8 cellular contexts compared by ENCODE assay signal in genomic region chr11:66126808-66127555, GRCh38. TPM values are rescaled to one million over a fixed set of nuclear protein-coding genes. Genes with fewer than 3 reads are reported as not detected.
A peak's percentile ranks its signal among the peaks of the same experiment; 100 is the strongest.
DNase-seq lines count a peak whose midpoint lies in the region; ATAC-seq and TF ChIP-seq lines count a peak whose summit lies in the region.

No MANE protein-coding gene starts in this region.

- no peaks in the 10 kb centered on the region for H3K9me3 Mint-ChIP-seq in activated T-helper 1 cell treated with anti-CD3 and anti-CD28 coated beads, Interleukin-12 subunit alpha, Interleukin-12 subunit beta, Interleukin-2, Interleukin-4 antibody, amounts not matched to agents 30 ng/mL and 10 ng/mL and 1 ng/mL, durations not matched to agents 14 hours and 24 hours and 36 hours
- no peaks in the 10 kb centered on the region for H3K9me3 Mint-ChIP-seq in osteocyte (ENCODE audit: unreplicated experiment)

- H3K4me1 Mint-ChIP-seq in activated T-helper 1 cell treated with anti-CD3 and anti-CD28 coated beads, Interleukin-12 subunit alpha, Interleukin-12 subunit beta, Interleukin-2, Interleukin-4 antibody, amounts not matched to agents 30 ng/mL and 10 ng/mL and 1 ng/mL, durations not matched to agents 14 hours and 24 hours and 36 hours (ENCODE audit: low read depth) = peaks cover 59% of the 10 kb centered on the region
- H3K4me1 Mint-ChIP-seq in osteocyte (ENCODE audit: unreplicated experiment) = peaks cover 17% of the 10 kb centered on the region

- ATAC-seq in GM19452 (IDR thresholded peaks at IDR 0.05; ENCODE audit: unreplicated experiment) = peak; percentile 44

- peak overlapping the region; percentile 25 to 57 for H3K27ac ChIP-seq in tibial artery

- DNase-seq in AG08395 (ENCODE audit: low spot score) (peak; percentile 70), NT2/D1 (ENCODE audit: low read depth, low spot score) (peak; percentile 28), foreskin fibroblast (peak; percentile 72 to 86), osteocyte (ENCODE audit: extremely low spot score, unreplicated experiment) (no peak), tibial artery (peak; percentile 60 to 69), NCI-H1048 (lab: John Stamatoyannopoulos, UW) (no peak)
- peak; percentile 38 for DNase-seq in activated T-helper 1 cell treated with anti-CD3 and anti-CD28 coated beads, Interleukin-12 subunit alpha, Interleukin-12 subunit beta, Interleukin-2, Interleukin-4 antibody, amounts not matched to agents 30 ng/mL and 10 ng/mL and 1 ng/mL, durations not matched to agents 14 hours and 24 hours and 36 hours (ENCODE audit: low spot score)

- peak overlapping the region; percentile 11 for H3K9ac ChIP-seq in NT2/D1 (ENCODE audit: insufficient read length, low read depth)

- TF ChIP-seq CTCF in foreskin fibroblast (IDR thresholded peaks at IDR 0.05; ENCODE audit: low read depth, low read length) = no peak
- no peak for TF ChIP-seq CTCF in osteocyte (IDR thresholded peaks at IDR 0.05)
- TF ChIP-seq CTCF in tibial artery (IDR thresholded peaks at IDR 0.05) = no peak

- peak overlapping the region; percentile 67 for H3K4me3 Mint-ChIP-seq in activated T-helper 1 cell treated with anti-CD3 and anti-CD28 coated beads, Interleukin-12 subunit alpha, Interleukin-12 subunit beta, Interleukin-2, Interleukin-4 antibody, amounts not matched to agents 30 ng/mL and 10 ng/mL and 1 ng/mL, durations not matched to agents 14 hours and 24 hours and 36 hours
- peak overlapping the region; percentile 39 for H3K4me3 Mint-ChIP-seq in osteocyte (ENCODE audit: unreplicated experiment)

- H3K4me3 ChIP-seq in NT2/D1 (ENCODE audit: insufficient read length, low read depth) (no peak overlapping the region), foreskin fibroblast (ENCODE audit: low read depth in 1 of 2, low read length in 2 of 2) (no peak overlapping the region), tibial artery (no peak overlapping the region)

- H3K9me3 ChIP-seq in NT2/D1 (ENCODE audit: insufficient read depth, low read length) (no peaks in the 10 kb centered on the region), tibial artery (no peaks in the 10 kb centered on the region)

- H3K27me3 Mint-ChIP-seq in activated T-helper 1 cell treated with anti-CD3 and anti-CD28 coated beads, Interleukin-12 subunit alpha, Interleukin-12 subunit beta, Interleukin-2, Interleukin-4 antibody, amounts not matched to agents 30 ng/mL and 10 ng/mL and 1 ng/mL, durations not matched to agents 14 hours and 24 hours and 36 hours (ENCODE audit: insufficient read depth) = no peaks in the 10 kb centered on the region
- no peaks in the 10 kb centered on the region for H3K27me3 Mint-ChIP-seq in osteocyte (ENCODE audit: unreplicated experiment)

- H3K27me3 ChIP-seq in NT2/D1 (ENCODE audit: insufficient read depth, insufficient read length) = no peaks in the 10 kb centered on the region
- no peaks in the 10 kb centered on the region for H3K27me3 ChIP-seq in tibial artery

- H3K4me1 ChIP-seq in NT2/D1 (ENCODE audit: insufficient read depth, insufficient read length) = peaks cover 4% of the 10 kb centered on the region
- peaks cover 0 to 21% (median 7%) of the 10 kb centered on the region in 4 donors for H3K4me1 ChIP-seq in tibial artery

- peaks cover 8% of the 10 kb centered on the region for H3K36me3 Mint-ChIP-seq in activated T-helper 1 cell treated with anti-CD3 and anti-CD28 coated beads, Interleukin-12 subunit alpha, Interleukin-12 subunit beta, Interleukin-2, Interleukin-4 antibody, amounts not matched to agents 30 ng/mL and 10 ng/mL and 1 ng/mL, durations not matched to agents 14 hours and 24 hours and 36 hours (ENCODE audit: low read depth)
- H3K36me3 Mint-ChIP-seq in osteocyte (ENCODE audit: unreplicated experiment) = peaks cover 2% of the 10 kb centered on the region

- H3K36me3 ChIP-seq in NT2/D1 (ENCODE audit: insufficient read depth, insufficient read length, low read length) (no peaks in the 10 kb centered on the region), tibial artery (no peaks in the 10 kb centered on the region)

- peak overlapping the region; percentile 97 for H3K27ac Mint-ChIP-seq in activated T-helper 1 cell treated with anti-CD3 and anti-CD28 coated beads, Interleukin-12 subunit alpha, Interleukin-12 subunit beta, Interleukin-2, Interleukin-4 antibody, amounts not matched to agents 30 ng/mL and 10 ng/mL and 1 ng/mL, durations not matched to agents 14 hours and 24 hours and 36 hours
- peak overlapping the region; percentile 86 for H3K27ac Mint-ChIP-seq in osteocyte (ENCODE audit: unreplicated experiment)

- intact Hi-C loops in activated T-helper 1 cell treated with anti-CD3 and anti-CD28 coated beads, Interleukin-12 subunit alpha, Interleukin-12 subunit beta, Interleukin-2, Interleukin-4 antibody, amounts not matched to agents 30 ng/mL and 10 ng/mL and 1 ng/mL, durations not matched to agents 14 hours and 24 hours and 36 hours (cut with micrococcal nuclease) = loop anchor here (1.0 to 2.0 kb wide), 4 partner anchors 11 to 58 kb away; no protein-coding TSS in a partner anchor
- intact Hi-C loops in tibial artery (cut with DNase I; ENCODE audit: low total_unique reads) = no loop called here

RNA-seq across cellular contexts. Expression of gene PACS1, which starts 56.9 kb away (rescaled TPM):
- 80.4 and 89.5 TPM in 2 replicates for total RNA-seq in activated T-helper 1 cell treated with anti-CD3 and anti-CD28 coated beads, Interleukin-12 subunit alpha, Interleukin-12 subunit beta, Interleukin-2, Interleukin-4 antibody, amounts not matched to agents 30 ng/mL and 10 ng/mL and 1 ng/mL, durations not matched to agents 14 hours and 24 hours and 36 hours
- 83.8 and 84.9 TPM in 2 replicates for total RNA-seq in osteocyte

Comparison
In these comparisons a context has a peak if more than half of its experiments do, and no peak if none do; other contexts are left out.
1. DNase-seq: peak in AG08395 (single experiment), NT2/D1 (single experiment), activated T-helper 1 cell treated with anti-CD3 and anti-CD28 coated beads, Interleukin-12 subunit alpha, Interleukin-12 subunit beta, Interleukin-2, Interleukin-4 antibody, amounts not matched to agents 30 ng/mL and 10 ng/mL and 1 ng/mL, durations not matched to agents 14 hours and 24 hours and 36 hours (single experiment), foreskin fibroblast (2 of 2) and tibial artery (2 of 2); none in osteocyte (single experiment) and NCI-H1048 (single experiment).